In the genomic region with DNA sequence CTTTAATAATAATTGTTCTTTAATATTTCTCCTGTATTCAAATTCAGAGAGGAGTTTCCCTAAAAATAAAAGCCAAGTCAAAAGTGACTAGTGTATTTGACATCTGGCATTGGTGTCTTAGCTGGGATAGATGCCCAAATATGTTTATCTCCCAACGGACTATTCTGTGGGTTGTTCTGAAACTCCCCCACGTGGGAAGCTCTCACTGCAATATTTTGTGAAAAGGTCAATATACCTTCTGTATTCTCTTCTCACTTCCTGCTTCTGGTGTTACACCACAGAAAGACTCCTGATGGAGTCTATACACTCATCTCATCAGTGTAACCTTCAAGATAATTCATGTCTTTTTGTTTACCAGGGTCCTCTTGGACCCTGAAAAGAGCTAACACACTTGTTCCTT, we compare ENCODE assay signal across 16 cellular contexts.
A peak's percentile ranks its signal among the peaks of the same experiment; 100 is the strongest.
DNase-seq lines count a peak whose midpoint lies in the region; ATAC-seq and TF ChIP-seq lines count a peak whose summit lies in the region.
"Had no signal": no experiment of that assay in that cellular context is flagged by ENCODE, and none has a peak within 500 bp of the region (broad histone marks: within the 10 kb centered on the region; RNA-seq: fewer than 3 reads in every experiment).

No MANE protein-coding gene starts in this region.

- H3K79me2 ChIP-seq in SU-DHL-6 (ENCODE audit: insufficient read depth, low read length): no peaks in the 10 kb centered on the region

- no peak overlapping the region for H3K4me3 ChIP-seq in SU-DHL-6 (ENCODE audit: insufficient read depth, low read length, poor library complexity, severe bottlenecking)
- H3K4me3 ChIP-seq in naive thymus-derived CD4-positive, alpha-beta T cell (ENCODE audit: low read length): no peak overlapping the region
- H3K4me3 ChIP-seq: gastrocnemius medialis had no signal

- ATAC-seq in GM19035 (IDR thresholded peaks at IDR 0.05; ENCODE audit: unreplicated experiment) (peak; percentile 64), HG02763 (IDR thresholded peaks at IDR 0.05; ENCODE audit: unreplicated experiment) (peak; percentile 69), HG03378 (IDR thresholded peaks at IDR 0.05; ENCODE audit: unreplicated experiment) (peak; percentile 58), GM19023 (IDR thresholded peaks at IDR 0.05; ENCODE audit: unreplicated experiment) (no peak)
- no peak for ATAC-seq in naive thymus-derived CD4-positive, alpha-beta T cell
- ATAC-seq: gastrocnemius medialis, Panc1 had no signal

- peaks cover 0 to 2% (median 0%) of the 10 kb centered on the region in 3 donors for H3K27me3 Mint-ChIP-seq in immature natural killer cell (ENCODE audit: low read depth in 3 of 3)
- H3K27me3 Mint-ChIP-seq in naive thymus-derived CD4-positive, alpha-beta T cell: no peaks in the 10 kb centered on the region

- no peaks in the 10 kb centered on the region for H4K20me1 ChIP-seq in SU-DHL-6 (ENCODE audit: low read depth, low read length)

- no peaks in the 10 kb centered on the region for H3K27me3 ChIP-seq in SU-DHL-6 (ENCODE audit: low read length)
- no peaks in the 10 kb centered on the region for H3K27me3 ChIP-seq in naive thymus-derived CD4-positive, alpha-beta T cell (ENCODE audit: control insufficient read depth in 2 of 2, insufficient read depth in 2 of 2, low read length in 2 of 2)
- H3K27me3 ChIP-seq: BE2C, gastrocnemius medialis had no signal

- intact Hi-C loops in naive thymus-derived CD4-positive, alpha-beta T cell (cut with micrococcal nuclease): no loop called here

- POLR2A ChIA-PET in naive thymus-derived CD4-positive, alpha-beta T cell (lab: Charles Lee): no interaction called here

- peaks cover 0 to 1% of the 10 kb centered on the region in 2 donors for H3K4me1 Mint-ChIP-seq in immature natural killer cell
- no peaks in the 10 kb centered on the region for H3K4me1 Mint-ChIP-seq in naive thymus-derived CD4-positive, alpha-beta T cell

- H3K4me1 ChIP-seq in naive thymus-derived CD4-positive, alpha-beta T cell (ENCODE audit: control insufficient read depth in 2 of 2, insufficient read depth in 2 of 2, low read length in 2 of 2): no peaks in the 10 kb centered on the region
- H3K4me1 ChIP-seq: BE2C, gastrocnemius medialis had no signal

- H3K27ac ChIP-seq in SU-DHL-6 (ENCODE audit: low read depth, low read length): no peak overlapping the region
- H3K27ac ChIP-seq in naive thymus-derived CD4-positive, alpha-beta T cell (ENCODE audit: low read depth, low read length): no peak overlapping the region
- H3K27ac ChIP-seq: gastrocnemius medialis had no signal

- no peaks in the 10 kb centered on the region for H3F3A ChIP-seq in SU-DHL-6 (ENCODE audit: insufficient read depth)

- DNase-seq in immature natural killer cell (no peak), Ammon's horn (ENCODE audit: low spot score) (no peak)
- no peak for DNase-seq in naive thymus-derived CD4-positive, alpha-beta T cell
- DNase-seq: BE2C; gastrocnemius medialis; NCI-H1436 treated with DMSO at 0.1 percent for 48 hours; NCI-H345; posterior cingulate gyrus; stimulated activated CD4-positive, alpha-beta T cell treated with anti-CD3 and anti-CD28 coated beads, Interleukin-4, amount 100 ng/mL, for 4 hours had no signal

- H3K36me3 Mint-ChIP-seq in immature natural killer cell: no peaks in the 10 kb centered on the region
- no peaks in the 10 kb centered on the region for H3K36me3 Mint-ChIP-seq in naive thymus-derived CD4-positive, alpha-beta T cell

- no peaks in the 10 kb centered on the region for H3K9me2 ChIP-seq in SU-DHL-6 (replicated peaks; ENCODE audit: insufficient read depth, low read length)

- H3K4me2 ChIP-seq in SU-DHL-6 (ENCODE audit: low read depth, low read length, poor library complexity, severe bottlenecking): no peak overlapping the region

- CTCF ChIA-PET in naive thymus-derived CD4-positive, alpha-beta T cell (lab: Charles Lee): no interaction called here

- H2AFZ ChIP-seq in SU-DHL-6 (ENCODE audit: low read depth, low read length, severe bottlenecking): peak overlapping the region; percentile 47

- H3K36me3 ChIP-seq in SU-DHL-6 (ENCODE audit: low read length): no peaks in the 10 kb centered on the region
- no peaks in the 10 kb centered on the region for H3K36me3 ChIP-seq in naive thymus-derived CD4-positive, alpha-beta T cell (ENCODE audit: control insufficient read depth in 2 of 3, insufficient read depth in 3 of 3, low read length in 3 of 3)
- H3K36me3 ChIP-seq: BE2C, gastrocnemius medialis had no signal

- H3K4me3 Mint-ChIP-seq in immature natural killer cell: no peak overlapping the region
- no peak overlapping the region for H3K4me3 Mint-ChIP-seq in naive thymus-derived CD4-positive, alpha-beta T cell

- no peak for TF ChIP-seq CTCF in SU-DHL-6 (IDR thresholded peaks at IDR 0.05; ENCODE audit: insufficient read depth, low read length, poor library complexity, severe bottlenecking)

- no peaks in the 10 kb centered on the region for H3K9me3 ChIP-seq in SU-DHL-6 (ENCODE audit: insufficient read depth, low read length)
- no peaks in the 10 kb centered on the region for H3K9me3 ChIP-seq in naive thymus-derived CD4-positive, alpha-beta T cell (ENCODE audit: control insufficient read depth in 2 of 3, low read length in 3 of 3)
- H3K9me3 ChIP-seq: BE2C, gastrocnemius medialis had no signal

- no peak overlapping the region for H3K9ac ChIP-seq in SU-DHL-6 (ENCODE audit: low read length)

- peaks cover 0 to 60% (median 5%) of the 10 kb centered on the region in 6 donors for H3K9me3 Mint-ChIP-seq in immature natural killer cell
- H3K9me3 Mint-ChIP-seq in naive thymus-derived CD4-positive, alpha-beta T cell: peaks cover 0 to 16% (median 0%) of the 10 kb centered on the region in 11 donors
- H3K9me3 Mint-ChIP-seq: activated T-helper 2 cell treated with anti-CD3 and anti-CD28 coated beads, Interferon-gamma antibody, Interleukin-2, Interleukin-4, amounts not matched to agents 10 μg/mL and 5 μg/mL and 100 μg/mL, durations not matched to agents 14 hours and 24 hours and 36 hours had no signal

- no peak overlapping the region for H3K27ac Mint-ChIP-seq in immature natural killer cell
- H3K27ac Mint-ChIP-seq in naive thymus-derived CD4-positive, alpha-beta T cell: no peak overlapping the region
- H3K27ac Mint-ChIP-seq: activated T-helper 2 cell treated with anti-CD3 and anti-CD28 coated beads, Interferon-gamma antibody, Interleukin-2, Interleukin-4, amounts not matched to agents 10 μg/mL and 5 μg/mL and 100 μg/mL, durations not matched to agents 14 hours and 24 hours and 36 hours had no signal

Comparison
In these comparisons a context has a peak if more than half of its experiments do, and no peak if none do; other contexts are left out.
1. ATAC-seq: peak in GM19035 (single experiment), HG02763 (single experiment) and HG03378 (single experiment); none in GM19023 (single experiment) and naive thymus-derived CD4-positive, alpha-beta T cell (single experiment).